14 cellular contexts compared by ENCODE assay signal in the genomic region with DNA sequence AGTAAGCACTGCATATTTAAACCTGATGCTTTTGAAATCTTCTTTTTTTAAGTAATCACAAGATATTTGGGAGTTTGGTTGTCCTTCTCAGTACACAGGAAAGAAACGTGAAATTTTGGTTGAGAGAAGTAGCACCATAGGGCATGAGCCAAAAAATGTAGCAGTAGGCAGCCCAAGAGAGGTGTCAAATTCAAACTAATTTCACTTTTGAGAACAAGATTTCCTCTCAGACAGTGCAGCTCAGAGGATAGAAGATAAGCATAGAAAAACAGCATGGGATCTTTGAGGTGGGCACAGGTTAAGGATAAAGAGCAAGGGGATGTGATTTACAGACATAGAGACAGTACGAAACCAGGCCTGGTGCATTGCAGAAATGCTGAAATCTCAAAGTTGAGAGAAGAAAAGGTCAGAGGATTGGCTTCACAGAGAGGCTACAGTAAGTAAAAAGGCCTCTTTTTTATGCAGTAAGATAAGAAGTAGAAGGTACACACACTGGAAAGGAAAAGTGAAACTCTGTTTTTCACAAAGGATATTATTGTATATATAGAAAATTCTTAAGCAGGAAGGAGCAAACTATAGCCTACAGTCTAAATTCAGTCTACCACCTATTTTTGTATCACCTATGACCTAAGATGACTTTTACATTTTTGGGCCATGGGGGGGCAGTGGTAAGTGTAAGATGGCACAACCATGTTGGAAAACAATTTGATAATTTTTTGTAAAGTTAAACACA.
DNase-seq lines count a peak whose midpoint lies in the region; ATAC-seq, FAIRE-seq and TF ChIP-seq lines count a peak whose summit lies in the region.
"Had no signal": no experiment of that assay in that cellular context is flagged by ENCODE, and none has a peak within 500 bp of the region (broad histone marks: within the 10 kb centered on the region; RNA-seq: fewer than 3 reads in every experiment).

No MANE protein-coding gene starts in this region.

- H3K4me2 ChIP-seq in DND-41 (ENCODE audit: insufficient read depth, low read length): no peak overlapping the region

- TF ChIP-seq CTCF in DND-41 (IDR thresholded peaks at IDR 0.05; ENCODE audit: borderline replicate concordance, extremely low read depth, low read length, poor library complexity, severe bottlenecking): peak; percentile 7
- TF ChIP-seq CTCF in D721Med (IDR thresholded peaks at IDR 0.05; ENCODE audit: insufficient read depth, missing control alignments): no peak

- peak overlapping the region; percentile 85 for H3K27ac Mint-ChIP-seq in T-helper 2 cell treated with Interferon-gamma antibody and Interleukin-4, amounts not matched to agents 5 μg/mL and 100 μg/mL, for 36 hours
- H3K27ac Mint-ChIP-seq: stimulated activated naive CD8-positive, alpha-beta T cell treated with anti-CD3 and anti-CD28 coated beads, Interleukin-15, Interleukin-2, amounts not matched to agents 100 ng/mL and 50 ng/mL, for 24 hours had no signal

- H3K27ac ChIP-seq in DND-41 (ENCODE audit: low read length): no peak overlapping the region

- peaks cover 15% of the 10 kb centered on the region for H3K4me1 Mint-ChIP-seq in T-helper 2 cell treated with Interferon-gamma antibody and Interleukin-4, amounts not matched to agents 5 μg/mL and 100 μg/mL, for 36 hours (ENCODE audit: low read depth)

- H3K4me3 ChIP-seq in DND-41 (ENCODE audit: low read depth in 1 of 2, low read length in 2 of 2): no peak overlapping the region

- H3K4me3 Mint-ChIP-seq in T-helper 2 cell treated with Interferon-gamma antibody and Interleukin-4, amounts not matched to agents 5 μg/mL and 100 μg/mL, for 36 hours: peak overlapping the region; percentile 4
- H3K4me3 Mint-ChIP-seq: stimulated activated naive CD8-positive, alpha-beta T cell treated with anti-CD3 and anti-CD28 coated beads, Interleukin-15, Interleukin-2, amounts not matched to agents 100 ng/mL and 50 ng/mL, for 24 hours had no signal

- no peaks in the 10 kb centered on the region for H3K9me3 ChIP-seq in DND-41 (ENCODE audit: insufficient read depth, low read length, severe bottlenecking)

- ATAC-seq in DND-41 (ENCODE audit: insufficient read depth, low read depth) (no peak), GM19043 (IDR thresholded peaks at IDR 0.05; ENCODE audit: low read depth, unreplicated experiment) (peak; percentile 50), HG02870 (IDR thresholded peaks at IDR 0.05; ENCODE audit: unreplicated experiment) (peak; percentile 72)
- ATAC-seq: left ventricle myocardium superior had no signal

- no peaks in the 10 kb centered on the region for H3K79me2 ChIP-seq in DND-41 (ENCODE audit: insufficient read depth, low read length)

- DNase-seq in DND-41 (no peak), germinal center (ENCODE audit: low spot score) (no peak), AML-193 (lab: John Stamatoyannopoulos, UW) (no peak), D721Med (ENCODE audit: insufficient read length, low spot score) (no peak), activated gamma-delta T cell treated with Interleukin-2 at 50 U/mL for 16 hours (no peak)
- no peak for DNase-seq in T-helper 2 cell treated with Interferon-gamma antibody and Interleukin-4, amounts not matched to agents 5 μg/mL and 100 μg/mL, for 36 hours (ENCODE audit: low spot score)
- DNase-seq: activated effector memory CD4-positive, alpha-beta T cell treated with anti-CD3 and anti-CD28 coated beads, Interleukin-2, amount 50 U/mL, for 16 hours; Calu3; left ventricle myocardium superior; NCI-H1694; SW 1271 had no signal

- no peak overlapping the region for H2AFZ ChIP-seq in DND-41 (ENCODE audit: low read depth, low read length)

- H3K9me3 Mint-ChIP-seq in T-helper 2 cell treated with Interferon-gamma antibody and Interleukin-4, amounts not matched to agents 5 μg/mL and 100 μg/mL, for 36 hours: no peaks in the 10 kb centered on the region
- H3K9me3 Mint-ChIP-seq: stimulated activated naive CD8-positive, alpha-beta T cell treated with anti-CD3 and anti-CD28 coated beads, Interleukin-15, Interleukin-2, amounts not matched to agents 100 ng/mL and 50 ng/mL, for 24 hours had no signal

- H3K4me1 ChIP-seq in DND-41 (ENCODE audit: insufficient read depth, low read length): no peaks in the 10 kb centered on the region

- H3K36me3 ChIP-seq in DND-41 (ENCODE audit: insufficient read depth, low read length): peaks cover 23% of the 10 kb centered on the region

- no peaks in the 10 kb centered on the region for H3K27me3 Mint-ChIP-seq in T-helper 2 cell treated with Interferon-gamma antibody and Interleukin-4, amounts not matched to agents 5 μg/mL and 100 μg/mL, for 36 hours (ENCODE audit: low read depth)
- H3K27me3 Mint-ChIP-seq: stimulated activated naive CD8-positive, alpha-beta T cell treated with anti-CD3 and anti-CD28 coated beads, Interleukin-15, Interleukin-2, amounts not matched to agents 100 ng/mL and 50 ng/mL, for 24 hours had no signal

- no peaks in the 10 kb centered on the region for H4K20me1 ChIP-seq in DND-41 (ENCODE audit: insufficient read depth, low read length)

- H3K36me3 Mint-ChIP-seq in T-helper 2 cell treated with Interferon-gamma antibody and Interleukin-4, amounts not matched to agents 5 μg/mL and 100 μg/mL, for 36 hours (ENCODE audit: low read depth): peaks cover 10% of the 10 kb centered on the region

- no peaks in the 10 kb centered on the region for H3K27me3 ChIP-seq in DND-41 (ENCODE audit: insufficient read depth, low read length, poor library complexity)

- no peak for FAIRE-seq in D721Med (lab: Jason Lieb, UNC)

- no peak overlapping the region for H3K9ac ChIP-seq in DND-41 (ENCODE audit: low read depth, low read length)
